ENCODE assay signal across 9 cellular contexts in genomic region chr4:184732126-184732525, GRCh38. TPM values are rescaled to one million over a fixed set of nuclear protein-coding genes. Genes with fewer than 3 reads are reported as not detected.
DNase-seq lines count a peak whose midpoint lies in the region; ATAC-seq and TF ChIP-seq lines count a peak whose summit lies in the region.
"Had no signal": no experiment of that assay in that cellular context is flagged by ENCODE, and none has a peak within 500 bp of the region (broad histone marks: within the 10 kb centered on the region; RNA-seq: fewer than 3 reads in every experiment).

No MANE protein-coding gene starts in this region.

- peak overlapping the region; percentile 71 for H3K27ac ChIP-seq in PC-3 (ENCODE audit: low read length)
- H3K27ac ChIP-seq in fibroblast of lung (ENCODE audit: insufficient read depth, low read length), result no peak overlapping the region

- ATAC-seq in PC-3 (no peak), GM18498 (IDR thresholded peaks at IDR 0.05; ENCODE audit: unreplicated experiment) (no peak), HG03095 (IDR thresholded peaks at IDR 0.05; ENCODE audit: unreplicated experiment) (no peak)
- ATAC-seq: left cardiac atrium had no signal

- H3K79me2 ChIP-seq in PC-3 (ENCODE audit: low read length) (peaks cover 54% of the 10 kb centered on the region), fibroblast of lung (ENCODE audit: control insufficient read depth, insufficient read depth, low read length) (peaks cover 24% of the 10 kb centered on the region)

- H3K4me3 ChIP-seq in PC-3 (ENCODE audit: low read length) (peak overlapping the region; percentile 95), fibroblast of lung (replicated peaks in 1 of 4; ENCODE audit: control extremely low read depth in 1 of 4, insufficient read depth in 1 of 4, low read depth in 3 of 4, low read length in 4 of 4) (peak overlapping the region in 3 of 4 experiments; percentile 83 to 98 (median 95))

- H3K36me3 ChIP-seq in PC-3 (ENCODE audit: low read depth, low read length) (peaks cover 26% of the 10 kb centered on the region), fibroblast of lung (ENCODE audit: control insufficient read depth, insufficient read depth, low read length) (no peaks in the 10 kb centered on the region)

- in situ Hi-C loops in G401 (cut with HindIII; ENCODE audit: low sequenced_read_pairs), result no loop called here

- H4K20me1 ChIP-seq in PC-3 (ENCODE audit: low read length) (no peaks in the 10 kb centered on the region), fibroblast of lung (ENCODE audit: control insufficient read depth, extremely low read depth, insufficient read depth, low read length) (no peaks in the 10 kb centered on the region)

- H3K4me2 ChIP-seq in PC-3 (ENCODE audit: low read length) (peak overlapping the region; percentile 91), fibroblast of lung (ENCODE audit: extremely low read depth, insufficient read depth, low read length) (peak overlapping the region; percentile 81)

- TF ChIP-seq CTCF in PC-3 (conservative IDR thresholded peaks at IDR 0.05; ENCODE audit: low read depth, low read length) (no peak), fibroblast of lung (conservative IDR thresholded peaks at IDR 0.05 in 1 of 2, IDR thresholded peaks at IDR 0.05 in 1 of 2; ENCODE audit: low read depth in 1 of 2, low read length in 2 of 2) (no peak)

- POLR2A ChIA-PET in PC-3 (lab: Charles Lee; ENCODE audit: unreplicated experiment), result no interaction called here

- no peaks in the 10 kb centered on the region for H3K9me2 ChIP-seq in PC-3 (replicated peaks; ENCODE audit: low read length)

- no peaks in the 10 kb centered on the region for H3F3A ChIP-seq in PC-3 (ENCODE audit: low read length, unreplicated experiment)

- no peaks in the 10 kb centered on the region for H3K9me3 ChIP-seq in PC-3 (ENCODE audit: low read length)
- H3K9me3 ChIP-seq in fibroblast of lung (ENCODE audit: control insufficient read depth, insufficient read depth, low read depth, low read length), result no peaks in the 10 kb centered on the region

- intact Hi-C loops in PC-3 (cut with micrococcal nuclease), result loop anchor here (10.0 kb wide), 1 partner anchor 467 kb away; no protein-coding TSS in a partner anchor

- CTCF ChIA-PET in PC-3 (lab: Charles Lee), result no interaction called here

- H3K9ac ChIP-seq in PC-3 (ENCODE audit: low read length) (peak overlapping the region; percentile 96), fibroblast of lung (ENCODE audit: insufficient read depth, low read length) (no peak overlapping the region)

- H2AFZ ChIP-seq in PC-3 (ENCODE audit: low read length) (no peak overlapping the region), fibroblast of lung (ENCODE audit: low read length) (no peak overlapping the region)

- DNase-seq in A172 (ENCODE audit: low spot score) (peak; percentile 17), G401 (ENCODE audit: low spot score) (peak; percentile 9), PC-3 (peak; percentile 91), fibroblast of lung (ENCODE audit: low read depth in 2 of 2) (peak in 1 of 2 donors; percentile 52), cerebellar cortex (ENCODE audit: low spot score) (no peak), iPS-NIHi11 (ENCODE audit: low spot score) (no peak)
- DNase-seq: left cardiac atrium had no signal

- BruUV-seq in PC-3 (replicated peaks; lab: Mats Ljungman, UMichigan), result no TSS peak

- H3K27me3 ChIP-seq in PC-3 (ENCODE audit: low read length) (no peaks in the 10 kb centered on the region), fibroblast of lung (ENCODE audit: control insufficient read depth, insufficient read depth, low read length) (no peaks in the 10 kb centered on the region)

- H3K4me1 ChIP-seq in PC-3 (ENCODE audit: insufficient read depth, low read length) (peaks cover 21% of the 10 kb centered on the region), fibroblast of lung (ENCODE audit: control insufficient read depth, extremely low read depth, insufficient read depth, low read length) (peaks cover 2% of the 10 kb centered on the region)

RNA-seq across cellular contexts. Expression of gene CENPU, which starts 1.8 kb away (rescaled TPM):
- total RNA-seq in A172 (2014; rRNA removed; shearing (Covaris generic)), result 92.7 and 103 TPM in 2 replicates
- 52.7 and 56.0 TPM in 2 replicates for total RNA-seq in G401 (2014; rRNA removed; shearing (Covaris generic))
- 27.6 and 38.2 TPM in 2 replicates for total RNA-seq in PC-3 (2014; rRNA removed)
- 1.8 and 6.4 TPM in 2 replicates for total RNA-seq in fibroblast of lung
- polyA plus RNA-seq in fibroblast of lung, result 15.5 and 26.9 TPM in 2 replicates
- polyA plus RNA-seq in fibroblast of lung (2012), result 10.2 and 20.0 TPM in 2 replicates
- polyA minus RNA-seq in fibroblast of lung (ENCODE audit: low replicate concordance), result 2.6 TPM in 1 of 2 replicates, not detected in the other

Comparison
In these comparisons a context has a peak if more than half of its experiments do, and no peak if none do; other contexts are left out.
1. DNase-seq: peak in A172 (single experiment), G401 (single experiment) and PC-3 (single experiment); none in cerebellar cortex (single experiment) and iPS-NIHi11 (single experiment).